In genomic region chr18:72456802-72457201, GRCh38 we compare ENCODE assay signal across 1 cellular context.
TF ChIP-seq lines count a peak whose summit lies in the region.

No MANE protein-coding gene starts in this region.

TF ChIP-seq in SK-N-SH treated with all-trans-retinoic acid at 6 μM for 48 hours, 23 proteins besides CTCF, POLR2A, EP300 and RAD21 (continued from another document):
- peak; percentile 80; the same call in 1 of the 2 replicates for TF ChIP-seq TOX (CRISPR knock-in tag; IDR thresholded peaks at IDR 0.05; ENCODE audit: borderline replicate concordance)
- no peak for TF ChIP-seq PPARA (CRISPR knock-in tag; IDR thresholded peaks at IDR 0.05; ENCODE audit: borderline replicate concordance)
- TF ChIP-seq, protein P1, sequence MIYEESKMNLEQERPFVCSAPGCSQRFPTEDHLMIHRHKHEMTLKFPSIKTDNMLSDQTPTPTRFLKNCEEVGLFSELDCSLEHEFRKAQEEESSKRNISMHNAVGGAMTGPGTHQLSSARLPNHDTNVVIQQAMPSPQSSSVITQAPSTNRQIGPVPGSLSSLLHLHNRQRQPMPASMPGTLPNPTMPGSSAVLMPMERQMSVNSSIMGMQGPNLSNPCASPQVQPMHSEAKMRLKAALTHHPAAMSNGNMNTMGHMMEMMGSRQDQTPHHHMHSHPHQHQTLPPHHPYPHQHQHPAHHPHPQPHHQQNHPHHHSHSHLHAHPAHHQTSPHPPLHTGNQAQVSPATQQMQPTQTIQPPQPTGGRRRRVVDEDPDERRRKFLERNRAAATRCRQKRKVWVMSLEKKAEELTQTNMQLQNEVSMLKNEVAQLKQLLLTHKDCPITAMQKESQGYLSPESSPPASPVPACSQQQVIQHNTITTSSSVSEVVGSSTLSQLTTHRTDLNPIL (CRISPR knock-in tag; IDR thresholded peaks at IDR 0.05; ENCODE audit: low read depth): peak; percentile 96
- TF ChIP-seq ZC3H10 (CRISPR knock-in tag; IDR thresholded peaks at IDR 0.05): peak; percentile 63; the same call in 1 of the 2 replicates
- peak; percentile 67; the same call in 1 of the 2 replicates for TF ChIP-seq ZFP3 (CRISPR knock-in tag; IDR thresholded peaks at IDR 0.05)
- no peak for TF ChIP-seq RARB (CRISPR knock-in tag; IDR thresholded peaks at IDR 0.05)
- no peak for TF ChIP-seq TSHZ2 (CRISPR knock-in tag; IDR thresholded peaks at IDR 0.05)
- no peak for TF ChIP-seq ZNF565 (CRISPR knock-in tag; conservative IDR thresholded peaks at IDR 0.05; ENCODE audit: low read depth)
- no peak for TF ChIP-seq TCF4 (CRISPR knock-in tag; IDR thresholded peaks at IDR 0.05; ENCODE audit: borderline replicate concordance)
- no peak; the same call in 1 of the 2 replicates for TF ChIP-seq ESRRG (CRISPR knock-in tag; IDR thresholded peaks at IDR 0.05)
- TF ChIP-seq GLIS3 (CRISPR knock-in tag; IDR thresholded peaks at IDR 0.05): no peak
- TF ChIP-seq SNAI2 (CRISPR knock-in tag; IDR thresholded peaks at IDR 0.05): no peak
- TF ChIP-seq ZNF70 (CRISPR knock-in tag; IDR thresholded peaks at IDR 0.05): no peak
